ENCODE assay signal across 9 cellular contexts in the genomic region with DNA sequence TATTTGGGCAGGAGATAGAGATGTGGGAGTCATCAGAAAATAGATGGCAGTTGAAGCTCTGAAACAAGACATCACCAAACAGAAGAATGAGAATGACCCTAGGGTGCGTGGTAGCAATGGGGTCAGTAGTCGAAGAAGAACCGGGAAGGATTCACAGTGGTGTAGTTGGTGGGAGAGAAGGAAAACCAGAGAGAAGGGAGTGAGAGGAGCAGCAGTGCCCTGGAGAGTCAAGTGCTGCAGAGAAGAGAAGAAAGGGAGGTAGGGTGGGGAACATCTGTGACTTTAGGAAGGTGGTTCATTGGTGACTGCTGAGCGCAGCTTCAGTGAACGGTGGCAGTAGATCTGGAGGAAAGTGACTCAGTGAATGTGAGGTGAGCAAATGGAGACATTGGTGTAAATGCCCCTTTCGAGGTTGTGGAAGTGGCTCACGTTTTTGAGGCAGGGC. TPM values are rescaled to one million over a fixed set of nuclear protein-coding genes. Genes with fewer than 3 reads are reported as not detected.
DNase-seq lines count a peak whose midpoint lies in the region; ATAC-seq and TF ChIP-seq lines count a peak whose summit lies in the region.
"Had no signal": no experiment of that assay in that cellular context is flagged by ENCODE, and none has a peak within 500 bp of the region (broad histone marks: within the 10 kb centered on the region; RNA-seq: fewer than 3 reads in every experiment).

No MANE protein-coding gene starts in this region.

- H4K20me1 ChIP-seq in mammary epithelial cell (ENCODE audit: insufficient read depth, low read length) = no peaks in the 10 kb centered on the region

- no peak for TF ChIP-seq CTCF in mammary epithelial cell (conservative IDR thresholded peaks at IDR 0.05 in 1 of 2, IDR thresholded peaks at IDR 0.05 in 1 of 2; ENCODE audit: extremely low read depth in 1 of 2, insufficient read depth in 1 of 2, low read depth in 1 of 2, low read length in 2 of 2)

- peaks cover 15% of the 10 kb centered on the region for H3K4me1 ChIP-seq in mammary epithelial cell (ENCODE audit: insufficient read depth, low read length)

- H3K9ac ChIP-seq in mammary epithelial cell (ENCODE audit: insufficient read depth, low read length) = no peak overlapping the region

- 89% methylated on average over 7 of the region's 7 CpGs for WGBS in mammary epithelial cell (ENCODE audit: low coverage, missing lambda C conversion rate)

- no peaks in the 10 kb centered on the region for H3K27me3 ChIP-seq in mammary epithelial cell (ENCODE audit: insufficient read depth, low read length)

- H3K4me2 ChIP-seq in mammary epithelial cell (ENCODE audit: insufficient read depth, low read depth, low read length) = no peak overlapping the region

- in situ Hi-C loops in mammary epithelial cell (cut with MboI; ENCODE audit: low sequenced_read_pairs in 2 of 2) = no loop called here

- ATAC-seq in stimulated activated naive CD8-positive, alpha-beta T cell treated with anti-CD3 and anti-CD28 coated beads, Interleukin-15, Interleukin-2, amounts not matched to agents 100 U/mL and 50 U/mL, for 24 hours = peak; percentile 53
- ATAC-seq in GM18861 (IDR thresholded peaks at IDR 0.05; ENCODE audit: unreplicated experiment) = no peak

- peak; percentile 23 for DNase-seq in activated gamma-delta T cell treated with Interleukin-2 at 50 U/mL for 16 hours
- DNase-seq in activated gamma-delta T cell (lab: John Stamatoyannopoulos, UW) = no peak
- DNase-seq in Kasumi-1 (lab: John Stamatoyannopoulos, UW) = peak; percentile 31 to 43
- no peak for DNase-seq in mammary epithelial cell
- peak; percentile 37 for DNase-seq in stimulated activated naive CD8-positive, alpha-beta T cell treated with anti-CD3 and anti-CD28 coated beads, Interleukin-15, Interleukin-2, amounts not matched to agents 100 U/mL and 50 U/mL, for 24 hours
- DNase-seq in epidermal melanocyte (ENCODE audit: insufficient read length, low spot score) = no peak
- DNase-seq in DMS53 (lab: John Stamatoyannopoulos, UW) = no peak
- DNase-seq: NCI-H1105 treated with DMSO at 0.1 percent for 48 hours had no signal

- no TSS peak for BruUV-seq in mammary epithelial cell (replicated peaks; lab: Mats Ljungman, UMichigan)

- CTCF ChIA-PET in mammary epithelial cell (lab: Charles Lee; ENCODE audit: low non-redundant PET) = no interaction called here

- no peak overlapping the region for H3K4me3 ChIP-seq in mammary epithelial cell (replicated peaks in 1 of 3; ENCODE audit: insufficient read depth in 1 of 3, low read depth in 2 of 3, low read length in 3 of 3)

- peak overlapping the region; percentile 11 for H3K27ac ChIP-seq in mammary epithelial cell (ENCODE audit: insufficient read depth, low read depth, low read length)

- H3K36me3 ChIP-seq in mammary epithelial cell (ENCODE audit: insufficient read depth, low read length) = no peaks in the 10 kb centered on the region

- no peak overlapping the region for H2AFZ ChIP-seq in mammary epithelial cell (ENCODE audit: low read depth, low read length)

- dilution Hi-C loops in mammary epithelial cell (cut with HindIII; ENCODE audit: low sequenced_read_pairs) = no loop called here

- H3K9me3 ChIP-seq in mammary epithelial cell (replicated peaks; ENCODE audit: insufficient read depth, low read length) = no peaks in the 10 kb centered on the region

- intact Hi-C loops in mammary epithelial cell (cut with micrococcal nuclease) = loop anchor here (2.0 to 5.0 kb wide), 2 partner anchors 73 to 98 kb away; no protein-coding TSS in a partner anchor

- no peaks in the 10 kb centered on the region for H3K79me2 ChIP-seq in mammary epithelial cell (ENCODE audit: insufficient read depth, low read length)

RNA-seq across cellular contexts. Expression of gene CDC42EP3, which starts 36.5 kb away (rescaled TPM):
- total RNA-seq in mammary epithelial cell = 100 to 1,000 TPM in 1 of 2 donors, 10 to 100 TPM in 1; 96.7 to 276 TPM
- polyA plus RNA-seq in mammary epithelial cell = 84.4 TPM
- polyA minus RNA-seq in mammary epithelial cell = 192 TPM

Comparison
In these comparisons a context has a peak if more than half of its experiments do, and no peak if none do; other contexts are left out.
1. DNase-seq: peak in activated gamma-delta T cell treated with Interleukin-2 at 50 U/mL for 16 hours (single experiment), Kasumi-1 (2 of 2) and stimulated activated naive CD8-positive, alpha-beta T cell treated with anti-CD3 and anti-CD28 coated beads, Interleukin-15, Interleukin-2, amounts not matched to agents 100 U/mL and 50 U/mL, for 24 hours (single experiment); none in activated gamma-delta T cell (single experiment), mammary epithelial cell (single experiment), epidermal melanocyte (single experiment) and DMS53 (single experiment).